ENCODE assay signal across 9 cellular contexts in the genomic region with DNA sequence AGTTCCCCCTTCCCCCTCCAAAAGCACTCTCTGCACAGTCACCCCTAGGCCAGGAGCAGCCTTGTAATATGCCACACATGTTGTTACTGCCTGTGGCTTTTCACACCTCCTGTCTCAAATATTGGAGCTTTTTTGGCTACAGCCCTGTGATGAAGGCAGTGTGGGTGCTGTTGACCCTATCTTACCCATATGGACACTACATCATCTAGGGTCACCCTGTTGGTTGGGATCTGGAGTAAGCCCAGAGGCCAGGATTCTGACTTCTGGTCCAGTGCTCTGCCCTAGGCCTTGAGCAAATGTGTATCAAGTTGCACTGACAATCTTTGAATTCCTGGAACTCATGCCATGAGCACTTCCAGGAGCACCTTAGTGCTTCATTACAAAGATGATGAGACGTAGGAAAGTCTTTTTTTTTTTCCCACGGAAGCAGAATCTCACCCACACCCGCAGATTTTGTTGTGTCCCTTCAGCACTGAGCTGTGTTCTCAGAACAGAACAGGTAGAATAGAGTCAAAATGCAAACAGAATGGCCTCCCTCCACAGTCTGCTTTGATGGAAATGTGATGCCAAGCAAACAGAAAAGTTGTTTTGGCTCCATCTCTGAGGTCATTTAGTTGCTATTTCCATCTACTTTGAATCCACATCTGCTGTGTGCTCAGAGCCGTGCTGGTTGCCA. TPM values are rescaled to one million over a fixed set of nuclear protein-coding genes. Genes with fewer than 3 reads are reported as not detected.
DNase-seq lines count a peak whose midpoint lies in the region; ATAC-seq and TF ChIP-seq lines count a peak whose summit lies in the region.
"Had no signal": no experiment of that assay in that cellular context is flagged by ENCODE, and none has a peak within 500 bp of the region (broad histone marks: within the 10 kb centered on the region; RNA-seq: fewer than 3 reads in every experiment).

No MANE protein-coding gene starts in this region.

- ATAC-seq in gastrocnemius medialis (peak in 1 of 2 donors; percentile 76), mucosa of descending colon (no peak), HG03139 (IDR thresholded peaks at IDR 0.05; ENCODE audit: unreplicated experiment) (no peak)

- peaks cover 48% of the 10 kb centered on the region for H3K4me1 Mint-ChIP-seq in chondrocyte (ENCODE audit: low read depth)

- H3K4me3 ChIP-seq in gastrocnemius medialis (no peak overlapping the region), mucosa of descending colon (no peak overlapping the region)
- H3K4me3 ChIP-seq: SJCRH30 had no signal

- peaks cover 3% of the 10 kb centered on the region for H3K36me3 Mint-ChIP-seq in chondrocyte (ENCODE audit: low read depth)

- in situ Hi-C loops in gastrocnemius medialis (cut with MboI; ENCODE audit: low sequenced_read_pairs in 4 of 4), result no loop called here

- H3K27me3 Mint-ChIP-seq in chondrocyte (ENCODE audit: low read depth), result no peaks in the 10 kb centered on the region

- peak overlapping the region; percentile 37 for H3K27ac Mint-ChIP-seq in chondrocyte (ENCODE audit: unreplicated experiment)

- H3K36me3 ChIP-seq in gastrocnemius medialis (no peaks in the 10 kb centered on the region), mucosa of descending colon (ENCODE audit: low read depth) (no peaks in the 10 kb centered on the region)

- H3K9me3 ChIP-seq in gastrocnemius medialis (no peaks in the 10 kb centered on the region), mucosa of descending colon (peaks cover 5% of the 10 kb centered on the region)

- H3K27me3 ChIP-seq in gastrocnemius medialis, result no peaks in the 10 kb centered on the region
- H3K27me3 ChIP-seq: SJCRH30 had no signal

- H3K9me3 Mint-ChIP-seq in chondrocyte (ENCODE audit: low read depth), result peaks cover 9% of the 10 kb centered on the region

- no peak for TF ChIP-seq CTCF in chondrocyte (IDR thresholded peaks at IDR 0.05)
- no peak for TF ChIP-seq CTCF in gastrocnemius medialis (IDR thresholded peaks at IDR 0.05 in 4 of 5, conservative IDR thresholded peaks at IDR 0.05 in 1 of 5)
- TF ChIP-seq CTCF in mucosa of descending colon (IDR thresholded peaks at IDR 0.05), result no peak

- no peak for TF ChIP-seq POLR2A in gastrocnemius medialis (IDR thresholded peaks at IDR 0.05)

- DNase-seq in DMS53 (lab: John Stamatoyannopoulos, UW) (peak; percentile 30), NCI-H69 (lab: John Stamatoyannopoulos, UW) (peak; percentile 55), chondrocyte (ENCODE audit: low spot score) (no peak), gastrocnemius medialis (no peak), mucosa of descending colon (no peak), NCI-H82 (lab: John Stamatoyannopoulos, UW) (no peak)
- DNase-seq: NCI-H1436 treated with DMSO at 0.1 percent for 48 hours, SJCRH30 had no signal

- H3K27ac ChIP-seq in gastrocnemius medialis, result peak overlapping the region; percentile 56 to 77 (median 68)
- H3K27ac ChIP-seq: SJCRH30 had no signal

- no peak overlapping the region for H3K4me3 Mint-ChIP-seq in chondrocyte (ENCODE audit: unreplicated experiment)

- H3K4me1 ChIP-seq in gastrocnemius medialis (peaks cover 76 to 87% of the 10 kb centered on the region in 2 donors), mucosa of descending colon (ENCODE audit: low read depth) (peaks cover 24% of the 10 kb centered on the region)
- H3K4me1 ChIP-seq: SJCRH30 had no signal

- intact Hi-C loops in gastrocnemius medialis (cut with DNase I; ENCODE audit: low total_unique reads), result no loop called here
- intact Hi-C loops in mucosa of descending colon (cut with DNase I, micrococcal nuclease), result no loop called here

RNA-seq across cellular contexts. Expression of a gene that starts 49.6 kb away (rescaled TPM):
- 19.0 to 27.2 TPM (median 23.2 TPM) in 3 replicates for total RNA-seq in chondrocyte
- 10 to 100 TPM; 15.9 to 61.7 (median 26.3) TPM for total RNA-seq in gastrocnemius medialis
- total RNA-seq in mucosa of descending colon, result 10 to 100 TPM; 38.5 to 76.3 (median 44.9) TPM

Comparison
In these comparisons a context has a peak if more than half of its experiments do, and no peak if none do; other contexts are left out.
1. DNase-seq: peak in DMS53 (single experiment) and NCI-H69 (single experiment); none in chondrocyte (single experiment), gastrocnemius medialis (0 of 2), mucosa of descending colon (0 of 3) and NCI-H82 (single experiment).